9 cellular contexts compared by ENCODE assay signal in genomic region chr16:30567160-30567990, GRCh38. TPM values are rescaled to one million over a fixed set of nuclear protein-coding genes. Genes with fewer than 3 reads are reported as not detected.
A peak's percentile ranks its signal among the peaks of the same experiment; 100 is the strongest.
DNase-seq lines count a peak whose midpoint lies in the region; ATAC-seq and TF ChIP-seq lines count a peak whose summit lies in the region.
"Had no signal": no experiment of that assay in that cellular context is flagged by ENCODE, and none has a peak within 500 bp of the region (broad histone marks: within the 10 kb centered on the region; RNA-seq: fewer than 3 reads in every experiment).

No MANE protein-coding gene starts in this region.

- H3K9me3 Mint-ChIP-seq in stimulated activated effector memory CD8-positive, alpha-beta T cell treated with anti-CD3 and anti-CD28 coated beads, Interleukin-12 subunit alpha, Interleukin-12 subunit beta, amount 100 ng/mL, for 72 hours, result no peaks in the 10 kb centered on the region

- peaks cover 17% of the 10 kb centered on the region for H3F3A ChIP-seq in MM.1S (ENCODE audit: insufficient read depth, low read length)

- H3K36me3 Mint-ChIP-seq in stimulated activated effector memory CD8-positive, alpha-beta T cell treated with anti-CD3 and anti-CD28 coated beads, Interleukin-12 subunit alpha, Interleukin-12 subunit beta, amount 100 ng/mL, for 72 hours, result no peaks in the 10 kb centered on the region

- peak overlapping the region; percentile 64 for H2AFZ ChIP-seq in MM.1S (ENCODE audit: low read length)

- peak overlapping the region; percentile 99 for H3K27ac Mint-ChIP-seq in stimulated activated effector memory CD8-positive, alpha-beta T cell treated with anti-CD3 and anti-CD28 coated beads, Interleukin-12 subunit alpha, Interleukin-12 subunit beta, amount 100 ng/mL, for 72 hours

- no peaks in the 10 kb centered on the region for H3K36me3 ChIP-seq in MM.1S (replicated peaks; ENCODE audit: insufficient read depth, low read length)
- no peaks in the 10 kb centered on the region for H3K36me3 ChIP-seq in upper lobe of right lung

- peak overlapping the region; percentile 74; the same call in 1 of the 2 replicates for H3K27ac ChIP-seq in MM.1S (ENCODE audit: low read length)
- H3K27ac ChIP-seq in upper lobe of right lung, result no peak overlapping the region

- intact Hi-C loops in upper lobe of right lung (cut with DNase I), result no loop called here

- TF ChIP-seq CTCF in MM.1S (IDR thresholded peaks at IDR 0.05; ENCODE audit: low read length) (no peak), upper lobe of right lung (IDR thresholded peaks at IDR 0.05) (no peak)

- H3K4me1 ChIP-seq in MM.1S (ENCODE audit: low read length) (peaks cover 13% of the 10 kb centered on the region), upper lobe of right lung (peaks cover 14% of the 10 kb centered on the region)

- H4K20me1 ChIP-seq in MM.1S (ENCODE audit: insufficient read depth, low read length), result no peaks in the 10 kb centered on the region

- H3K27me3 ChIP-seq in MM.1S (replicated peaks; ENCODE audit: insufficient read depth, low read length) (no peaks in the 10 kb centered on the region), upper lobe of right lung (no peaks in the 10 kb centered on the region)

- peak overlapping the region; percentile 60; the same call in 1 of the 2 replicates for H3K4me2 ChIP-seq in MM.1S (ENCODE audit: low read depth, low read length)

- H3K9ac ChIP-seq in MM.1S (ENCODE audit: low read length), result peak overlapping the region; percentile 39; the same call in 1 of the 2 replicates

- DNase-seq in MM.1S (no peak), glomerular visceral epithelial cell (ENCODE audit: extremely low spot score) (peak; percentile 53), upper lobe of right lung (no peak), NCI-H774 (lab: John Stamatoyannopoulos, UW) (no peak)
- peak; percentile 70 for DNase-seq in activated CD8-positive, alpha-beta memory T cell treated with anti-CD3 and anti-CD28 coated beads for 24 hours
- DNase-seq in stimulated activated effector memory CD8-positive, alpha-beta T cell treated with anti-CD3 and anti-CD28 coated beads, Interleukin-12 subunit alpha, Interleukin-12 subunit beta, amount 100 ng/mL, for 72 hours (ENCODE audit: low spot score in 2 of 2), result peak; percentile 51 to 82
- DNase-seq: retina had no signal

- H3K4me3 ChIP-seq in MM.1S (ENCODE audit: low read length), result no peak overlapping the region
- H3K4me3 ChIP-seq in upper lobe of right lung, result no peak overlapping the region

- peaks cover 40% of the 10 kb centered on the region for H3K4me1 Mint-ChIP-seq in stimulated activated effector memory CD8-positive, alpha-beta T cell treated with anti-CD3 and anti-CD28 coated beads, Interleukin-12 subunit alpha, Interleukin-12 subunit beta, amount 100 ng/mL, for 72 hours

- H3K4me3 Mint-ChIP-seq in stimulated activated effector memory CD8-positive, alpha-beta T cell treated with anti-CD3 and anti-CD28 coated beads, Interleukin-12 subunit alpha, Interleukin-12 subunit beta, amount 100 ng/mL, for 72 hours, result peak overlapping the region; percentile 74

- no peaks in the 10 kb centered on the region for H3K9me3 ChIP-seq in MM.1S (replicated peaks; ENCODE audit: insufficient read depth, low read length)
- H3K9me3 ChIP-seq in upper lobe of right lung, result no peaks in the 10 kb centered on the region

- H3K9me2 ChIP-seq in MM.1S (replicated peaks; ENCODE audit: insufficient read depth, low read length), result no peaks in the 10 kb centered on the region

- peak; percentile 78 for ATAC-seq in stimulated activated effector memory CD8-positive, alpha-beta T cell treated with anti-CD3 and anti-CD28 coated beads, Interleukin-12 subunit alpha, Interleukin-12 subunit beta, amount 100 ng/mL, for 72 hours
- ATAC-seq in GM21515 (IDR thresholded peaks at IDR 0.05; ENCODE audit: unreplicated experiment) (no peak), upper lobe of right lung (no peak), GM18858 (IDR thresholded peaks at IDR 0.05; ENCODE audit: unreplicated experiment) (no peak)

- H3K79me2 ChIP-seq in MM.1S (ENCODE audit: low read length), result no peaks in the 10 kb centered on the region

RNA-seq across cellular contexts. Expression of gene ZNF688, which starts 4.1 kb away (rescaled TPM):
- 13.1 TPM for total RNA-seq in upper lobe of right lung

RNA-seq across cellular contexts. Expression of gene ZNF764, which starts 9.2 kb away (rescaled TPM):
- total RNA-seq in upper lobe of right lung, result 10.6 TPM

RNA-seq across cellular contexts. Expression of gene ZNF785, which starts 18.1 kb away (rescaled TPM):
- total RNA-seq in upper lobe of right lung, result 16.3 TPM

RNA-seq across cellular contexts. Expression of gene ZNF747, which starts 32.7 kb away (rescaled TPM):
- 11.5 TPM for total RNA-seq in upper lobe of right lung

RNA-seq across cellular contexts. Expression of gene ZNF768, which starts 41.0 kb away (rescaled TPM):
- total RNA-seq in upper lobe of right lung, result 25.8 TPM

Comparison
In these comparisons a context has a peak if more than half of its experiments do, and no peak if none do; other contexts are left out.
1. DNase-seq: peak in activated CD8-positive, alpha-beta memory T cell treated with anti-CD3 and anti-CD28 coated beads for 24 hours (single experiment), glomerular visceral epithelial cell (single experiment) and stimulated activated effector memory CD8-positive, alpha-beta T cell treated with anti-CD3 and anti-CD28 coated beads, Interleukin-12 subunit alpha, Interleukin-12 subunit beta, amount 100 ng/mL, for 72 hours (2 of 2); none in MM.1S (single experiment), upper lobe of right lung (single experiment) and NCI-H774 (single experiment).